ENCODE assay signal across 15 cellular contexts in the genomic region with DNA sequence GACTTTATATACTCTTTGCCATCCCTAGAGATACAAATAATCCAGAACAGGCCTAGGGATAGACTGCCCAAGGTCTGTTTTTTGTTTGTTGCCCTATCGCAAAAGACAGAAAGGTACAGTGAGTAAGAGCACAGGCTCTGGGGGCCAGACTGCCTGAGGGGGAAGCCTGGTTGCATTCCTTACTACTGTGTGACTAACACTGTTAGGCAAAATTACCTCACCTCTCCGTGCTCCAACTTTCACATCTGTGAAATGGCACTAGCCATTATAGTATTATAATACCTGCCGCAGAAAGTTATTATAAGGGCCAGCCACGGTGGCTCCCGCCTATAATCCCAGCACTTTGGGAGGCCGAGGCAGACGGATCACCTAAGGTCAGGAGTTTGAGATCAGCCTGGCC. TPM values are rescaled to one million over a fixed set of nuclear protein-coding genes. Genes with fewer than 3 reads are reported as not detected.
DNase-seq lines count a peak whose midpoint lies in the region; ATAC-seq, FAIRE-seq and TF ChIP-seq lines count a peak whose summit lies in the region.
"Had no signal": no experiment of that assay in that cellular context is flagged by ENCODE, and none has a peak within 500 bp of the region (broad histone marks: within the 10 kb centered on the region; RNA-seq: fewer than 3 reads in every experiment).

No MANE protein-coding gene starts in this region.

- FAIRE-seq in urothelium cell line (lab: Jason Lieb, UNC), result no peak

- no peak overlapping the region for H3K27ac Mint-ChIP-seq in MCF 10A (ENCODE audit: low read depth, unreplicated experiment)
- H3K27ac Mint-ChIP-seq: T-helper 2 cell treated with Interferon-gamma antibody and Interleukin-4, amounts not matched to agents 5 μg/mL and 100 μg/mL, for 36 hours had no signal

- H3K4me1 Mint-ChIP-seq in MCF 10A (ENCODE audit: insufficient read depth, unreplicated experiment), result peaks cover 40% of the 10 kb centered on the region

- no TSS peak for BruUV-seq in MCF 10A (replicated peaks; lab: Mats Ljungman, UMichigan)

- H3K4me3 Mint-ChIP-seq in MCF 10A (ENCODE audit: unreplicated experiment), result no peak overlapping the region
- H3K4me3 Mint-ChIP-seq: T-helper 2 cell treated with Interferon-gamma antibody and Interleukin-4, amounts not matched to agents 5 μg/mL and 100 μg/mL, for 36 hours had no signal

- H3K4me3 ChIP-seq in breast epithelium, result no peak overlapping the region
- no peak overlapping the region for H3K4me3 ChIP-seq in right lobe of liver
- H3K4me3 ChIP-seq: mucosa of descending colon, ovary, Peyer's patch, tibial artery had no signal

- CTCF ChIA-PET in MCF 10A (lab: Yijun Ruan, JAX), result no interaction called here

- H3K9me3 ChIP-seq in breast epithelium (no peaks in the 10 kb centered on the region), right lobe of liver (no peaks in the 10 kb centered on the region)
- H3K9me3 ChIP-seq: mucosa of descending colon, ovary, Peyer's patch, tibial artery had no signal

- TF ChIP-seq POLR2A in breast epithelium (IDR thresholded peaks at IDR 0.05) (no peak), right lobe of liver (IDR thresholded peaks at IDR 0.05) (no peak)

- no peaks in the 10 kb centered on the region for H3K27me3 ChIP-seq in breast epithelium
- no peaks in the 10 kb centered on the region for H3K27me3 ChIP-seq in right lobe of liver
- H3K27me3 ChIP-seq: ovary, Peyer's patch, tibial artery had no signal

- H3K36me3 ChIP-seq in breast epithelium, result no peaks in the 10 kb centered on the region
- no peaks in the 10 kb centered on the region for H3K36me3 ChIP-seq in right lobe of liver
- H3K36me3 ChIP-seq: ovary, Peyer's patch, tibial artery had no signal

- ATAC-seq in right lobe of liver (no peak), HG03520 (IDR thresholded peaks at IDR 0.05; ENCODE audit: unreplicated experiment) (no peak)
- ATAC-seq: mucosa of descending colon had no signal

- H3K27ac ChIP-seq in breast epithelium (no peak overlapping the region), epithelial cell of prostate (peak overlapping the region; percentile 98), right lobe of liver (no peak overlapping the region)
- H3K27ac ChIP-seq: ovary, Peyer's patch, tibial artery had no signal

- intact Hi-C loops in MCF 10A (cut with micrococcal nuclease) (no loop called here), breast epithelium (cut with DNase I; ENCODE audit: low total_unique reads) (no loop called here), right lobe of liver (cut with DNase I) (no loop called here)

- no peak for TF ChIP-seq CTCF in MCF 10A (IDR thresholded peaks at IDR 0.05; ENCODE audit: unreplicated experiment)
- TF ChIP-seq CTCF in breast epithelium (IDR thresholded peaks at IDR 0.05), result no peak
- TF ChIP-seq CTCF in right lobe of liver (IDR thresholded peaks at IDR 0.05), result no peak

- H3K36me3 Mint-ChIP-seq in MCF 10A (ENCODE audit: insufficient read depth, unreplicated experiment), result peaks cover 21% of the 10 kb centered on the region

- POLR2A ChIA-PET in MCF 10A (lab: Yijun Ruan, JAX), result interaction anchor here (0.6 to 5.0 kb wide), 3 partner anchors 12 to 49 kb away, joined by 4 to 95 read pairs (median 78); a partner anchor contains a TSS

- no peaks in the 10 kb centered on the region for H3K27me3 Mint-ChIP-seq in MCF 10A (ENCODE audit: insufficient read depth, unreplicated experiment)

- DNase-seq in MCF 10A (ENCODE audit: unreplicated experiment) (peak; percentile 85), breast epithelium (ENCODE audit: low spot score in 2 of 2) (no peak), RPMI7951 (ENCODE audit: low read depth) (peak; percentile 87), epithelial cell of prostate (ENCODE audit: low read depth, low spot score) (peak; percentile 36), urothelium cell line (ENCODE audit: low spot score) (peak; percentile 69), NCI-H2196 (lab: John Stamatoyannopoulos, UW; ENCODE audit: unreplicated experiment) (no peak), right lobe of liver (no peak)
- DNase-seq: AML-193, mucosa of descending colon, NCI-H1417, ovary, Peyer's patch, tibial artery had no signal

- H3K4me1 ChIP-seq in breast epithelium (peaks cover 0 to 10% of the 10 kb centered on the region in 2 donors), right lobe of liver (no peaks in the 10 kb centered on the region)

- H3K9me3 Mint-ChIP-seq in MCF 10A (ENCODE audit: unreplicated experiment), result no peaks in the 10 kb centered on the region
- H3K9me3 Mint-ChIP-seq: T-helper 2 cell treated with Interferon-gamma antibody and Interleukin-4, amounts not matched to agents 5 μg/mL and 100 μg/mL, for 36 hours had no signal

- 91% methylated on average over 7 of the region's 7 CpGs for WGBS in right lobe of liver (ENCODE audit: insufficient coverage, low coverage, low lambda C conversion rate, missing lambda C conversion rate)

RNA-seq across cellular contexts. Expression of a gene that starts 14.5 kb away (rescaled TPM):
- total RNA-seq in MCF 10A (2022) (40.3 and 62.4 TPM in 2 replicates), breast epithelium (1 to 10 TPM; 5.7 to 6.9 (median 5.8) TPM), right lobe of liver (under 1 TPM in 5 of 6 experiments, not detected in 1; 0.06 to 0.55 (median 0.28) TPM)
- 36.5 and 43.5 TPM in 2 replicates for total RNA-seq in RPMI7951 (2014; rRNA removed; shearing (Covaris generic))

Comparison
In these comparisons a context has a peak if more than half of its experiments do, and no peak if none do; other contexts are left out.
1. DNase-seq: peak in MCF 10A (single experiment), RPMI7951 (single experiment), epithelial cell of prostate (single experiment) and urothelium cell line (single experiment); none in breast epithelium (0 of 2), NCI-H2196 (single experiment) and right lobe of liver (0 of 3).
2. RNA of a gene that starts 14.5 kb away (total RNA-seq): 40.3 to 62.4 TPM in MCF 10A, 36.5 to 43.5 TPM in RPMI7951 and 5.7 to 6.9 TPM in breast epithelium; 0.06 to 0.55 TPM in right lobe of liver; every median in the first group is over 4 times any median in the second.